ENCODE assay signal across 1 cellular context in the genomic region with DNA sequence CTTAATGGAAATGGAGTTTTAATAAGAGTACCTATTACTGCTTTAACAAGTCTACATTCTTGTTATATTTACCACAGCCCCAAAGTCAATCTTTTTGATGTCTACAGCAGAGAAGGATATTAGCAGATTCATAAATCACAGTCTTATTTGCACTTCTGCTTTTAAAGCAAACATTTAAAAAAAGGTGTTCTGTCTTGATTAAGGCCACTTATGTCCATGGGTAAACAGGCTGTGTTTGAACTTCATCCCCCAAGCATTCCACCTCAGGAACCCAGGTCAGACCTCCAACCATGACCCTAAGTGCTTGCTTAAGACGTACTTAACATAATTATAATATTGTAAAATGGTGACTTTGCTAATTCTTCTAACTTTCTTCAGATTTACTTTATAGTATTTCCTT.
TF ChIP-seq lines count a peak whose summit lies in the region.

No MANE protein-coding gene starts in this region.

TF ChIP-seq in HepG2, 621 proteins besides CTCF, POLR2A, EP300 and RAD21 (continued from another document and continues in another):
- TF ChIP-seq SP1 (IDR thresholded peaks at IDR 0.05) (no peak), SP1 (CRISPR knock-in tag; IDR thresholded peaks at IDR 0.05) (no peak), ZSCAN30 (CRISPR knock-in tag; IDR thresholded peaks at IDR 0.05) (no peak), SIN3B (IDR thresholded peaks at IDR 0.05; ENCODE audit: low read length) (no peak), NAIF1 (CRISPR knock-in tag; IDR thresholded peaks at IDR 0.05; ENCODE audit: borderline replicate concordance) (no peak), MIXL1 (CRISPR knock-in tag; IDR thresholded peaks at IDR 0.05) (0 out of 2 replicates have a peak, but pooled peaks have one; percentile 70), SRSF4 (IDR thresholded peaks at IDR 0.05; ENCODE audit: low read depth, low read length, poor library complexity, severe bottlenecking) (no peak), ELF3 (CRISPR knock-in tag; IDR thresholded peaks at IDR 0.05) (no peak), HOXD1 (CRISPR knock-in tag; IDR thresholded peaks at IDR 0.05) (peak; percentile 95), GATAD2A (CRISPR knock-in tag; IDR thresholded peaks at IDR 0.05) (peak; percentile 82), KLF16 (CRISPR knock-in tag; IDR thresholded peaks at IDR 0.05) (no peak), ZNF34 (CRISPR knock-in tag; IDR thresholded peaks at IDR 0.05; ENCODE audit: borderline replicate concordance) (no peak), ZNF614 (CRISPR knock-in tag; IDR thresholded peaks at IDR 0.05; ENCODE audit: borderline replicate concordance) (no peak), SUZ12 (IDR thresholded peaks at IDR 0.05; ENCODE audit: low read depth, low read length) (no peak), MXD3 (CRISPR knock-in tag; IDR thresholded peaks at IDR 0.05) (no peak), CBX1 (IDR thresholded peaks at IDR 0.05; ENCODE audit: low read depth) (no peak), ARID3A (IDR thresholded peaks at IDR 0.05; ENCODE audit: low read depth, low read length) (0 out of 2 replicates have a peak, but pooled peaks have one; percentile 33), RXRA (CRISPR knock-in tag; IDR thresholded peaks at IDR 0.05) (peak; percentile 45; the same call in 1 of the 2 replicates), NKX3-1 (CRISPR knock-in tag; IDR thresholded peaks at IDR 0.05) (peak; percentile 80), CHCHD3 (CRISPR knock-in tag; IDR thresholded peaks at IDR 0.05) (no peak), ZNF333 (CRISPR knock-in tag; IDR thresholded peaks at IDR 0.05; ENCODE audit: borderline replicate concordance) (no peak), ZNF550 (CRISPR knock-in tag; IDR thresholded peaks at IDR 0.05; ENCODE audit: borderline replicate concordance) (no peak), SALL1 (CRISPR knock-in tag; IDR thresholded peaks at IDR 0.05) (peak; percentile 50; the same call in 1 of the 2 replicates), FOXK1 (CRISPR knock-in tag; IDR thresholded peaks at IDR 0.05; ENCODE audit: borderline replicate concordance, low read depth) (no peak), FOXJ3 (CRISPR knock-in tag; IDR thresholded peaks at IDR 0.05; ENCODE audit: borderline replicate concordance) (peak; percentile 54; the same call in 1 of the 2 replicates), ZNF891 (CRISPR knock-in tag; IDR thresholded peaks at IDR 0.05) (no peak), SAP130 (CRISPR knock-in tag; IDR thresholded peaks at IDR 0.05; ENCODE audit: low read depth) (0 out of 2 replicates have a peak, but pooled peaks have one; percentile 39), CBX2 (IDR thresholded peaks at IDR 0.05; ENCODE audit: low read depth, low read length) (no peak), CBX2 (CRISPR knock-in tag; IDR thresholded peaks at IDR 0.05; ENCODE audit: low read depth) (no peak), SMYD3 (CRISPR knock-in tag; IDR thresholded peaks at IDR 0.05) (no peak), ONECUT2 (CRISPR knock-in tag; IDR thresholded peaks at IDR 0.05) (no peak), ETV5 (CRISPR knock-in tag; IDR thresholded peaks at IDR 0.05; ENCODE audit: borderline replicate concordance) (peak; percentile 33; the same call in 1 of the 2 replicates), KDM1A (CRISPR knock-in tag; IDR thresholded peaks at IDR 0.05) (peak; percentile 82)
- TF ChIP-seq, protein P1, sequence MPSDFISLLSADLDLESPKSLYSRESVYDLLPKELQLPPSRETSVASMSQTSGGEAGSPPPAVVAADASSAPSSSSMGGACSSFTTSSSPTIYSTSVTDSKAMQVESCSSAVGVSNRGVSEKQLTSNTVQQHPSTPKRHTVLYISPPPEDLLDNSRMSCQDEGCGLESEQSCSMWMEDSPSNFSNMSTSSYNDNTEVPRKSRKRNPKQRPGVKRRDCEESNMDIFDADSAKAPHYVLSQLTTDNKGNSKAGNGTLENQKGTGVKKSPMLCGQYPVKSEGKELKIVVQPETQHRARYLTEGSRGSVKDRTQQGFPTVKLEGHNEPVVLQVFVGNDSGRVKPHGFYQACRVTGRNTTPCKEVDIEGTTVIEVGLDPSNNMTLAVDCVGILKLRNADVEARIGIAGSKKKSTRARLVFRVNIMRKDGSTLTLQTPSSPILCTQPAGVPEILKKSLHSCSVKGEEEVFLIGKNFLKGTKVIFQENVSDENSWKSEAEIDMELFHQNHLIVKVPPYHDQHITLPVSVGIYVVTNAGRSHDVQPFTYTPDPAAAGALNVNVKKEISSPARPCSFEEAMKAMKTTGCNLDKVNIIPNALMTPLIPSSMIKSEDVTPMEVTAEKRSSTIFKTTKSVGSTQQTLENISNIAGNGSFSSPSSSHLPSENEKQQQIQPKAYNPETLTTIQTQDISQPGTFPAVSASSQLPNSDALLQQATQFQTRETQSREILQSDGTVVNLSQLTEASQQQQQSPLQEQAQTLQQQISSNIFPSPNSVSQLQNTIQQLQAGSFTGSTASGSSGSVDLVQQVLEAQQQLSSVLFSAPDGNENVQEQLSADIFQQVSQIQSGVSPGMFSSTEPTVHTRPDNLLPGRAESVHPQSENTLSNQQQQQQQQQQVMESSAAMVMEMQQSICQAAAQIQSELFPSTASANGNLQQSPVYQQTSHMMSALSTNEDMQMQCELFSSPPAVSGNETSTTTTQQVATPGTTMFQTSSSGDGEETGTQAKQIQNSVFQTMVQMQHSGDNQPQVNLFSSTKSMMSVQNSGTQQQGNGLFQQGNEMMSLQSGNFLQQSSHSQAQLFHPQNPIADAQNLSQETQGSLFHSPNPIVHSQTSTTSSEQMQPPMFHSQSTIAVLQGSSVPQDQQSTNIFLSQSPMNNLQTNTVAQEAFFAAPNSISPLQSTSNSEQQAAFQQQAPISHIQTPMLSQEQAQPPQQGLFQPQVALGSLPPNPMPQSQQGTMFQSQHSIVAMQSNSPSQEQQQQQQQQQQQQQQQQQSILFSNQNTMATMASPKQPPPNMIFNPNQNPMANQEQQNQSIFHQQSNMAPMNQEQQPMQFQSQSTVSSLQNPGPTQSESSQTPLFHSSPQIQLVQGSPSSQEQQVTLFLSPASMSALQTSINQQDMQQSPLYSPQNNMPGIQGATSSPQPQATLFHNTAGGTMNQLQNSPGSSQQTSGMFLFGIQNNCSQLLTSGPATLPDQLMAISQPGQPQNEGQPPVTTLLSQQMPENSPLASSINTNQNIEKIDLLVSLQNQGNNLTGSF (CRISPR knock-in tag; IDR thresholded peaks at IDR 0.05) = no peak
- TF ChIP-seq, protein P2, sequence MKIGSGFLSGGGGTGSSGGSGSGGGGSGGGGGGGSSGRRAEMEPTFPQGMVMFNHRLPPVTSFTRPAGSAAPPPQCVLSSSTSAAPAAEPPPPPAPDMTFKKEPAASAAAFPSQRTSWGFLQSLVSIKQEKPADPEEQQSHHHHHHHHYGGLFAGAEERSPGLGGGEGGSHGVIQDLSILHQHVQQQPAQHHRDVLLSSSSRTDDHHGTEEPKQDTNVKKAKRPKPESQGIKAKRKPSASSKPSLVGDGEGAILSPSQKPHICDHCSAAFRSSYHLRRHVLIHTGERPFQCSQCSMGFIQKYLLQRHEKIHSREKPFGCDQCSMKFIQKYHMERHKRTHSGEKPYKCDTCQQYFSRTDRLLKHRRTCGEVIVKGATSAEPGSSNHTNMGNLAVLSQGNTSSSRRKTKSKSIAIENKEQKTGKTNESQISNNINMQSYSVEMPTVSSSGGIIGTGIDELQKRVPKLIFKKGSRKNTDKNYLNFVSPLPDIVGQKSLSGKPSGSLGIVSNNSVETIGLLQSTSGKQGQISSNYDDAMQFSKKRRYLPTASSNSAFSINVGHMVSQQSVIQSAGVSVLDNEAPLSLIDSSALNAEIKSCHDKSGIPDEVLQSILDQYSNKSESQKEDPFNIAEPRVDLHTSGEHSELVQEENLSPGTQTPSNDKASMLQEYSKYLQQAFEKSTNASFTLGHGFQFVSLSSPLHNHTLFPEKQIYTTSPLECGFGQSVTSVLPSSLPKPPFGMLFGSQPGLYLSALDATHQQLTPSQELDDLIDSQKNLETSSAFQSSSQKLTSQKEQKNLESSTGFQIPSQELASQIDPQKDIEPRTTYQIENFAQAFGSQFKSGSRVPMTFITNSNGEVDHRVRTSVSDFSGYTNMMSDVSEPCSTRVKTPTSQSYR (CRISPR knock-in tag; IDR thresholded peaks at IDR 0.05; ENCODE audit: borderline replicate concordance) = peak; percentile 71; the same call in 1 of the 2 replicates
- TF ChIP-seq, protein P3, sequence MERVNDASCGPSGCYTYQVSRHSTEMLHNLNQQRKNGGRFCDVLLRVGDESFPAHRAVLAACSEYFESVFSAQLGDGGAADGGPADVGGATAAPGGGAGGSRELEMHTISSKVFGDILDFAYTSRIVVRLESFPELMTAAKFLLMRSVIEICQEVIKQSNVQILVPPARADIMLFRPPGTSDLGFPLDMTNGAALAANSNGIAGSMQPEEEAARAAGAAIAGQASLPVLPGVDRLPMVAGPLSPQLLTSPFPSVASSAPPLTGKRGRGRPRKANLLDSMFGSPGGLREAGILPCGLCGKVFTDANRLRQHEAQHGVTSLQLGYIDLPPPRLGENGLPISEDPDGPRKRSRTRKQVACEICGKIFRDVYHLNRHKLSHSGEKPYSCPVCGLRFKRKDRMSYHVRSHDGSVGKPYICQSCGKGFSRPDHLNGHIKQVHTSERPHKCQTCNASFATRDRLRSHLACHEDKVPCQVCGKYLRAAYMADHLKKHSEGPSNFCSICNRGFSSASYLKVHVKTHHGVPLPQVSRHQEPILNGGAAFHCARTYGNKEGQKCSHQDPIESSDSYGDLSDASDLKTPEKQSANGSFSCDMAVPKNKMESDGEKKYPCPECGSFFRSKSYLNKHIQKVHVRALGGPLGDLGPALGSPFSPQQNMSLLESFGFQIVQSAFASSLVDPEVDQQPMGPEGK (CRISPR knock-in tag; IDR thresholded peaks at IDR 0.05) = peak; percentile 29; the same call in 1 of the 2 replicates
- TF ChIP-seq, protein P4, sequence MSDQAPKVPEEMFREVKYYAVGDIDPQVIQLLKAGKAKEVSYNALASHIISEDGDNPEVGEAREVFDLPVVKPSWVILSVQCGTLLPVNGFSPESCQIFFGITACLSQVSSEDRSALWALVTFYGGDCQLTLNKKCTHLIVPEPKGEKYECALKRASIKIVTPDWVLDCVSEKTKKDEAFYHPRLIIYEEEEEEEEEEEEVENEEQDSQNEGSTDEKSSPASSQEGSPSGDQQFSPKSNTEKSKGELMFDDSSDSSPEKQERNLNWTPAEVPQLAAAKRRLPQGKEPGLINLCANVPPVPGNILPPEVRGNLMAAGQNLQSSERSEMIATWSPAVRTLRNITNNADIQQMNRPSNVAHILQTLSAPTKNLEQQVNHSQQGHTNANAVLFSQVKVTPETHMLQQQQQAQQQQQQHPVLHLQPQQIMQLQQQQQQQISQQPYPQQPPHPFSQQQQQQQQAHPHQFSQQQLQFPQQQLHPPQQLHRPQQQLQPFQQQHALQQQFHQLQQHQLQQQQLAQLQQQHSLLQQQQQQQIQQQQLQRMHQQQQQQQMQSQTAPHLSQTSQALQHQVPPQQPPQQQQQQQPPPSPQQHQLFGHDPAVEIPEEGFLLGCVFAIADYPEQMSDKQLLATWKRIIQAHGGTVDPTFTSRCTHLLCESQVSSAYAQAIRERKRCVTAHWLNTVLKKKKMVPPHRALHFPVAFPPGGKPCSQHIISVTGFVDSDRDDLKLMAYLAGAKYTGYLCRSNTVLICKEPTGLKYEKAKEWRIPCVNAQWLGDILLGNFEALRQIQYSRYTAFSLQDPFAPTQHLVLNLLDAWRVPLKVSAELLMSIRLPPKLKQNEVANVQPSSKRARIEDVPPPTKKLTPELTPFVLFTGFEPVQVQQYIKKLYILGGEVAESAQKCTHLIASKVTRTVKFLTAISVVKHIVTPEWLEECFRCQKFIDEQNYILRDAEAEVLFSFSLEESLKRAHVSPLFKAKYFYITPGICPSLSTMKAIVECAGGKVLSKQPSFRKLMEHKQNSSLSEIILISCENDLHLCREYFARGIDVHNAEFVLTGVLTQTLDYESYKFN (CRISPR knock-in tag; conservative IDR thresholded peaks at IDR 0.05) = peak; percentile 66
- TF ChIP-seq, protein P5, sequence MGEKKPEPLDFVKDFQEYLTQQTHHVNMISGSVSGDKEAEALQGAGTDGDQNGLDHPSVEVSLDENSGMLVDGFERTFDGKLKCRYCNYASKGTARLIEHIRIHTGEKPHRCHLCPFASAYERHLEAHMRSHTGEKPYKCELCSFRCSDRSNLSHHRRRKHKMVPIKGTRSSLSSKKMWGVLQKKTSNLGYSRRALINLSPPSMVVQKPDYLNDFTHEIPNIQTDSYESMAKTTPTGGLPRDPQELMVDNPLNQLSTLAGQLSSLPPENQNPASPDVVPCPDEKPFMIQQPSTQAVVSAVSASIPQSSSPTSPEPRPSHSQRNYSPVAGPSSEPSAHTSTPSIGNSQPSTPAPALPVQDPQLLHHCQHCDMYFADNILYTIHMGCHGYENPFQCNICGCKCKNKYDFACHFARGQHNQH (CRISPR knock-in tag; IDR thresholded peaks at IDR 0.05) = no peak
- TF ChIP-seq, protein P6, sequence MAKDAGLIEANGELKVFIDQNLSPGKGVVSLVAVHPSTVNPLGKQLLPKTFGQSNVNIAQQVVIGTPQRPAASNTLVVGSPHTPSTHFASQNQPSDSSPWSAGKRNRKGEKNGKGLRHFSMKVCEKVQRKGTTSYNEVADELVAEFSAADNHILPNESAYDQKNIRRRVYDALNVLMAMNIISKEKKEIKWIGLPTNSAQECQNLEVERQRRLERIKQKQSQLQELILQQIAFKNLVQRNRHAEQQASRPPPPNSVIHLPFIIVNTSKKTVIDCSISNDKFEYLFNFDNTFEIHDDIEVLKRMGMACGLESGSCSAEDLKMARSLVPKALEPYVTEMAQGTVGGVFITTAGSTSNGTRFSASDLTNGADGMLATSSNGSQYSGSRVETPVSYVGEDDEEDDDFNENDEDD (CRISPR knock-in tag; IDR thresholded peaks at IDR 0.05; ENCODE audit: borderline replicate concordance) = no peak
- TF ChIP-seq, protein P7, sequence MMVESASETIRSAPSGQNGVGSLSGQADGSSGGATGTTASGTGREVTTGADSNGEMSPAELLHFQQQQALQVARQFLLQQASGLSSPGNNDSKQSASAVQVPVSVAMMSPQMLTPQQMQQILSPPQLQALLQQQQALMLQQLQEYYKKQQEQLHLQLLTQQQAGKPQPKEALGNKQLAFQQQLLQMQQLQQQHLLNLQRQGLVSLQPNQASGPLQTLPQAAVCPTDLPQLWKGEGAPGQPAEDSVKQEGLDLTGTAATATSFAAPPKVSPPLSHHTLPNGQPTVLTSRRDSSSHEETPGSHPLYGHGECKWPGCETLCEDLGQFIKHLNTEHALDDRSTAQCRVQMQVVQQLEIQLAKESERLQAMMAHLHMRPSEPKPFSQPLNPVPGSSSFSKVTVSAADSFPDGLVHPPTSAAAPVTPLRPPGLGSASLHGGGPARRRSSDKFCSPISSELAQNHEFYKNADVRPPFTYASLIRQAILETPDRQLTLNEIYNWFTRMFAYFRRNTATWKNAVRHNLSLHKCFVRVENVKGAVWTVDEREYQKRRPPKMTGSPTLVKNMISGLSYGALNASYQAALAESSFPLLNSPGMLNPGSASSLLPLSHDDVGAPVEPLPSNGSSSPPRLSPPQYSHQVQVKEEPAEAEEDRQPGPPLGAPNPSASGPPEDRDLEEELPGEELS (CRISPR knock-in tag; IDR thresholded peaks at IDR 0.05) = peak; percentile 84
